In genomic region chr14:67372833-67373232, GRCh38 we compare ENCODE assay signal across 1 cellular context.
TF ChIP-seq lines count a peak whose summit lies in the region.

No MANE protein-coding gene starts in this region.

TF ChIP-seq in endothelial cell of umbilical vein, 7 proteins besides CTCF, POLR2A, EP300 and RAD21:
- TF ChIP-seq EZH2 (IDR thresholded peaks at IDR 0.05; ENCODE audit: borderline replicate concordance, low read depth, low read length, severe bottlenecking): no peak
- no peak for TF ChIP-seq POLR2AphosphoS5 (IDR thresholded peaks at IDR 0.05; ENCODE audit: insufficient read depth, low read depth, low read length)
- TF ChIP-seq FOS (IDR thresholded peaks at IDR 0.05; ENCODE audit: borderline replicate concordance, insufficient read depth, low read length): no peak
- no peak for TF ChIP-seq GATA2 (IDR thresholded peaks at IDR 0.05; ENCODE audit: insufficient read depth, insufficient read length, low read depth, low read length)
- no peak for TF ChIP-seq JUN (IDR thresholded peaks at IDR 0.05; ENCODE audit: borderline replicate concordance, insufficient read depth, insufficient read length, low read depth)
- no peak for TF ChIP-seq MYC (IDR thresholded peaks at IDR 0.05; ENCODE audit: low read depth, low read length)
- TF ChIP-seq MAX (IDR thresholded peaks at IDR 0.05; ENCODE audit: insufficient read depth, insufficient read length): no peak
